14 cellular contexts compared by ENCODE assay signal in genomic region chr14:105865266-105865903, GRCh38.
DNase-seq lines count a peak whose midpoint lies in the region; ATAC-seq and TF ChIP-seq lines count a peak whose summit lies in the region.
"Had no signal": no experiment of that assay in that cellular context is flagged by ENCODE, and none has a peak within 500 bp of the region (broad histone marks: within the 10 kb centered on the region; RNA-seq: fewer than 3 reads in every experiment).

No MANE protein-coding gene starts in this region.

- peaks cover 0 to 5% (median 0%) of the 10 kb centered on the region in 4 donors for H3K9me3 ChIP-seq in stomach

- TF ChIP-seq CTCF in stomach (IDR thresholded peaks at IDR 0.05) (no peak), coronary artery (IDR thresholded peaks at IDR 0.05) (no peak)

- H3K36me3 ChIP-seq in stomach, result no peaks in the 10 kb centered on the region
- H3K36me3 ChIP-seq: tibial nerve had no signal

- no peak overlapping the region for H3K27ac ChIP-seq in stomach
- no peak overlapping the region for H3K27ac ChIP-seq in coronary artery
- H3K27ac ChIP-seq: tibial nerve had no signal

- peak overlapping the region; percentile 84 for H3K27ac Mint-ChIP-seq in activated naive CD4-positive, alpha-beta T cell treated with anti-CD3 and anti-CD28 coated beads, Interleukin-2, amount 10 ng/mL, durations not matched to agents 7 days and 5 days
- peak overlapping the region; percentile 44 for H3K27ac Mint-ChIP-seq in central memory CD8-positive, alpha-beta T cell (ENCODE audit: low read depth)

- H3K4me1 ChIP-seq in stomach, result no peaks in the 10 kb centered on the region
- H3K4me1 ChIP-seq: tibial nerve had no signal

- intact Hi-C loops in stomach (cut with DNase I; ENCODE audit: low total_unique reads), result no loop called here

- 62 to 79% (median 70%) methylated on average over 13 to 15 of the region's 15 CpGs for WGBS in stomach, 5 donors

- H3K27me3 Mint-ChIP-seq in activated naive CD4-positive, alpha-beta T cell treated with anti-CD3 and anti-CD28 coated beads, Interleukin-2, amount 10 ng/mL, durations not matched to agents 7 days and 5 days, result peaks cover 29% of the 10 kb centered on the region
- H3K27me3 Mint-ChIP-seq in central memory CD8-positive, alpha-beta T cell, result no peaks in the 10 kb centered on the region

- peaks cover 65% of the 10 kb centered on the region for H3K4me1 Mint-ChIP-seq in activated naive CD4-positive, alpha-beta T cell treated with anti-CD3 and anti-CD28 coated beads, Interleukin-2, amount 10 ng/mL, durations not matched to agents 7 days and 5 days
- H3K4me1 Mint-ChIP-seq in central memory CD8-positive, alpha-beta T cell, result peaks cover 24% of the 10 kb centered on the region

- peaks cover 11% of the 10 kb centered on the region for H3K36me3 Mint-ChIP-seq in activated naive CD4-positive, alpha-beta T cell treated with anti-CD3 and anti-CD28 coated beads, Interleukin-2, amount 10 ng/mL, durations not matched to agents 7 days and 5 days
- peaks cover 6% of the 10 kb centered on the region for H3K36me3 Mint-ChIP-seq in central memory CD8-positive, alpha-beta T cell (ENCODE audit: insufficient read depth)

- CTCF ChIA-PET in activated naive CD4-positive, alpha-beta T cell treated with anti-CD3 and anti-CD28 coated beads, Interleukin-2, amount 10 ng/mL, durations not matched to agents 7 days and 5 days (lab: Charles Lee), result no interaction called here

- H3K9me3 Mint-ChIP-seq in activated naive CD4-positive, alpha-beta T cell treated with anti-CD3 and anti-CD28 coated beads, Interleukin-2, amount 10 ng/mL, durations not matched to agents 7 days and 5 days, result no peaks in the 10 kb centered on the region
- no peaks in the 10 kb centered on the region for H3K9me3 Mint-ChIP-seq in central memory CD8-positive, alpha-beta T cell

- DNase-seq in activated naive CD4-positive, alpha-beta T cell treated with anti-CD3 and anti-CD28 coated beads, Interleukin-2, amount 10 ng/mL, durations not matched to agents 7 days and 5 days, result peak; percentile 23
- no peak for DNase-seq in activated naive CD4-positive, alpha-beta T cell (lab: John Stamatoyannopoulos, UW)
- DNase-seq in NCI-H1694 treated with DMSO at 0.1 percent for 48 hours (lab: John Stamatoyannopoulos, UW), result peak; percentile 85
- DNase-seq in central memory CD8-positive, alpha-beta T cell (ENCODE audit: low spot score in 2 of 2), result no peak
- peak; percentile 20 for DNase-seq in stomach
- DNase-seq in coronary artery (ENCODE audit: low spot score), result no peak
- DNase-seq in foreskin melanocyte, result no peak
- no peak for DNase-seq in pons (ENCODE audit: low spot score)
- DNase-seq: foreskin fibroblast; mammary epithelial cell; NCI-H2081 treated with DMSO at 0.1 percent for 48 hours; stimulated activated CD4-positive, alpha-beta T cell treated with anti-CD3 and anti-CD28 coated beads, Interleukin-2, amount 100 ng/mL, for 48 hours had no signal

- H3K4me3 ChIP-seq in stomach, result no peak overlapping the region
- no peak overlapping the region for H3K4me3 ChIP-seq in coronary artery
- H3K4me3 ChIP-seq: tibial nerve had no signal

- peaks cover 0 to 27% (median 0%) of the 10 kb centered on the region in 3 donors for H3K27me3 ChIP-seq in stomach
- H3K27me3 ChIP-seq: tibial nerve had no signal

- TF ChIP-seq EP300 in stomach (IDR thresholded peaks at IDR 0.05), result no peak

- ATAC-seq in central memory CD8-positive, alpha-beta T cell (replicated peaks; ENCODE audit: extremely low read depth, poor library complexity, severe bottlenecking), result no peak
- ATAC-seq: activated CD4-positive, CD25-positive, alpha-beta regulatory T cell treated with anti-CD3 and anti-CD28 coated beads, Interleukin-2, amount 50 U/mL, for 24 hours had no signal

- H3K4me3 Mint-ChIP-seq in activated naive CD4-positive, alpha-beta T cell treated with anti-CD3 and anti-CD28 coated beads, Interleukin-2, amount 10 ng/mL, durations not matched to agents 7 days and 5 days, result peak overlapping the region; percentile 60
- H3K4me3 Mint-ChIP-seq in central memory CD8-positive, alpha-beta T cell, result no peak overlapping the region

- no peak for TF ChIP-seq POLR2A in stomach (IDR thresholded peaks at IDR 0.05)

Comparison
In these comparisons a context has a peak if more than half of its experiments do, and no peak if none do; other contexts are left out.
1. DNase-seq: peak in activated naive CD4-positive, alpha-beta T cell treated with anti-CD3 and anti-CD28 coated beads, Interleukin-2, amount 10 ng/mL, durations not matched to agents 7 days and 5 days (single experiment), NCI-H1694 treated with DMSO at 0.1 percent for 48 hours (single experiment) and stomach (single experiment); none in activated naive CD4-positive, alpha-beta T cell (0 of 4), central memory CD8-positive, alpha-beta T cell (0 of 2), coronary artery (single experiment), foreskin melanocyte (single experiment) and pons (single experiment).